16 cellular contexts compared by ENCODE assay signal in genomic region chr6:82906489-82906888, GRCh38.
A peak's percentile ranks its signal among the peaks of the same experiment; 100 is the strongest.
DNase-seq lines count a peak whose midpoint lies in the region; ATAC-seq and TF ChIP-seq lines count a peak whose summit lies in the region.
"Had no signal": no experiment of that assay in that cellular context is flagged by ENCODE, and none has a peak within 500 bp of the region (broad histone marks: within the 10 kb centered on the region; RNA-seq: fewer than 3 reads in every experiment).

No MANE protein-coding gene starts in this region.

- H3K27ac ChIP-seq in mesenchymal stem cell (ENCODE audit: low read length, poor library complexity, severe bottlenecking): peak overlapping the region; percentile 45
- H3K27ac ChIP-seq: esophagus squamous epithelium had no signal

- peaks cover 4% of the 10 kb centered on the region for H3K4me1 ChIP-seq in mesenchymal stem cell (ENCODE audit: control insufficient read depth, insufficient read depth, low read depth, low read length)

- no peak overlapping the region for H3K14ac ChIP-seq in mesenchymal stem cell (ENCODE audit: low read length in 2 of 2)

- no peaks in the 10 kb centered on the region for H3K27me3 ChIP-seq in mesenchymal stem cell (ENCODE audit: control insufficient read depth in 1 of 2, insufficient read depth in 1 of 2, low read length in 2 of 2)
- H3K27me3 ChIP-seq: esophagus squamous epithelium had no signal

- no peak overlapping the region for H3K4me2 ChIP-seq in mesenchymal stem cell (ENCODE audit: low read length, poor library complexity, severe bottlenecking)

- H3K18ac ChIP-seq in mesenchymal stem cell (ENCODE audit: low read depth in 1 of 2, low read length in 2 of 2): no peak overlapping the region

- H4K91ac ChIP-seq in mesenchymal stem cell (ENCODE audit: low read length): no peak overlapping the region

- no peak for ATAC-seq in GM18868 (IDR thresholded peaks at IDR 0.05; ENCODE audit: unreplicated experiment)
- ATAC-seq: naive thymus-derived CD8-positive, alpha-beta T cell had no signal

- H2BK5ac ChIP-seq in mesenchymal stem cell (ENCODE audit: low read depth, low read length, poor library complexity, severe bottlenecking): no peak overlapping the region

- peak; percentile 20 for DNase-seq in EH (ENCODE audit: low read depth)
- peak; percentile 33 for DNase-seq in NCI-H69 (lab: John Stamatoyannopoulos, UW)
- peak; percentile 48 for DNase-seq in choroid plexus epithelial cell (ENCODE audit: low read depth)
- DNase-seq in mesenchymal stem cell: peak; percentile 79
- no peak for DNase-seq in A172 (ENCODE audit: low spot score)
- DNase-seq in SW 1271 (lab: John Stamatoyannopoulos, UW): no peak
- no peak for DNase-seq in AML-193 (lab: John Stamatoyannopoulos, UW)
- DNase-seq: activated B cell treated with CpG ODN at 0.5 μM for 24 hours; activated effector memory CD4-positive, alpha-beta T cell treated with Interleukin-2 at 50 U/mL for 16 hours; aorta; esophagus squamous epithelium; naive thymus-derived CD8-positive, alpha-beta T cell; NCI-H1694 treated with DMSO at 0.1 percent for 48 hours; NCI-H82; T-helper 1 cell had no signal

- H3K4me3 ChIP-seq in choroid plexus epithelial cell (ENCODE audit: low read depth, low read length): no peak overlapping the region
- no peak overlapping the region for H3K4me3 ChIP-seq in mesenchymal stem cell (ENCODE audit: insufficient read depth in 1 of 2, low read depth in 1 of 2, low read length in 2 of 2)
- H3K4me3 ChIP-seq: esophagus squamous epithelium had no signal

- H3K23ac ChIP-seq in mesenchymal stem cell (ENCODE audit: low read length in 2 of 2): no peak overlapping the region

- no peak overlapping the region for H2BK15ac ChIP-seq in mesenchymal stem cell (ENCODE audit: low read depth, poor library complexity, severe bottlenecking)

- H2BK12ac ChIP-seq in mesenchymal stem cell (ENCODE audit: low read length in 2 of 2): no peak overlapping the region

- no peak overlapping the region for H2AFZ ChIP-seq in mesenchymal stem cell (ENCODE audit: low read depth, low read length)

- no peak overlapping the region for H3K9ac ChIP-seq in mesenchymal stem cell (ENCODE audit: low read length)

- peaks cover 2% of the 10 kb centered on the region for H3K79me1 ChIP-seq in mesenchymal stem cell (replicated peaks; ENCODE audit: low read length, poor library complexity, severe bottlenecking)

- H3K36me3 ChIP-seq in mesenchymal stem cell (ENCODE audit: control insufficient read depth in 1 of 2, insufficient read depth in 2 of 2, low read depth in 1 of 2, low read length in 2 of 2): no peaks in the 10 kb centered on the region
- H3K36me3 ChIP-seq: esophagus squamous epithelium had no signal

- no peak overlapping the region for H3K4ac ChIP-seq in mesenchymal stem cell (ENCODE audit: low read depth in 1 of 2, low read length in 2 of 2)

- H3K9me3 ChIP-seq in mesenchymal stem cell (ENCODE audit: control insufficient read depth, low read length): no peaks in the 10 kb centered on the region
- H3K9me3 ChIP-seq: esophagus squamous epithelium had no signal

- H2BK120ac ChIP-seq in mesenchymal stem cell (ENCODE audit: low read depth, low read length): no peak overlapping the region

- H4K8ac ChIP-seq in mesenchymal stem cell (ENCODE audit: low read length): no peak overlapping the region

- TF ChIP-seq CTCF in choroid plexus epithelial cell (conservative IDR thresholded peaks at IDR 0.05; ENCODE audit: low read depth, low read length): no peak

- H2AK5ac ChIP-seq in mesenchymal stem cell (ENCODE audit: low read length, severe bottlenecking): no peak overlapping the region

Comparison
In these comparisons a context has a peak if more than half of its experiments do, and no peak if none do; other contexts are left out.
1. DNase-seq: peak in EH (single experiment), NCI-H69 (single experiment), choroid plexus epithelial cell (single experiment) and mesenchymal stem cell (single experiment); none in A172 (single experiment), SW 1271 (0 of 2) and AML-193 (0 of 2).